ENCODE assay signal across 24 cellular contexts in the genomic region with DNA sequence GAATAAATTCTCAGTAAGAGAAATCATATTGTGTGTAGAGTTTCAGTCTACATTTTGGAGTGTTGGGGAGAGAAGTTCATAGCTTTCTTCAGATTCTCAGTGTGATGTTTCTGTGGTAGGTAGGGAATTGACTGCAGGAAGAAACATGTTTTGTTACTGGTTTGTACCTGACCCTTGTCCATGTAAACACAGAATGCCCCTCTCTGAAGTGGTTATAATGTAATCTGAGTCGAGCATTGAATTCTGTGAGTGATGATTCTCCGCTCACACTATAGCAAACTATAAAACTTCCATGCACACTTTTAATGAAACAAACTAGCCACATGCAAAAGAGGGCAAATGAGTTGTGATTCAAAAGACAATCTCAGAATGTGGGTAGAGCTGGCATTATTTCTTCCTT.
DNase-seq lines count a peak whose midpoint lies in the region; ATAC-seq, FAIRE-seq and TF ChIP-seq lines count a peak whose summit lies in the region.
"Had no signal": no experiment of that assay in that cellular context is flagged by ENCODE, and none has a peak within 500 bp of the region (broad histone marks: within the 10 kb centered on the region; RNA-seq: fewer than 3 reads in every experiment).

No MANE protein-coding gene starts in this region.

- intact Hi-C loops in HepG2 (cut with micrococcal nuclease; ENCODE audit: unreplicated experiment), result no loop called here
- intact Hi-C loops in tibial artery (cut with DNase I; ENCODE audit: low total_unique reads), result no loop called here

- WGBS in liver, result 63% methylated on average over 2 of the region's 2 CpGs
- 22% methylated on average over 2 of the region's 2 CpGs for WGBS in HepG2 (ENCODE audit: low lambda C conversion rate)

- no peak overlapping the region for H3K4me2 ChIP-seq in HepG2 (ENCODE audit: low read depth, low read length)
- H3K4me2 ChIP-seq: KMS-11 had no signal

- ATAC-seq in HepG2, result no peak
- no peak for ATAC-seq in GM21723 (IDR thresholded peaks at IDR 0.05; ENCODE audit: unreplicated experiment)
- ATAC-seq: CD8-positive, alpha-beta T cell; SK-N-SH treated with all-trans-retinoic acid at 6 μM for 48 hours had no signal

- H3K27ac ChIP-seq in liver (ENCODE audit: low read depth in 1 of 2, low read length in 2 of 2) (no peak overlapping the region), HepG2 (ENCODE audit: extremely low read length, insufficient read depth, low read length) (no peak overlapping the region), tibial artery (no peak overlapping the region)
- H3K27ac ChIP-seq: HL-60, KMS-11, Peyer's patch had no signal

- no peaks in the 10 kb centered on the region for H3K79me2 ChIP-seq in HepG2 (ENCODE audit: insufficient read depth, low read length)

- no TSS peak for BruUV-seq in HepG2 (replicated peaks; lab: Mats Ljungman, UMichigan)

- TF ChIP-seq CTCF in liver (IDR thresholded peaks at IDR 0.05; ENCODE audit: low read depth, low read length, missing input control) (no peak), HepG2 (CRISPR knock-in tag; IDR thresholded peaks at IDR 0.05) (no peak), tibial artery (IDR thresholded peaks at IDR 0.05) (no peak)

- no peaks in the 10 kb centered on the region for H3K4me1 ChIP-seq in liver (ENCODE audit: control insufficient read depth in 4 of 4, insufficient read depth in 4 of 4, low read length in 3 of 4)
- no peaks in the 10 kb centered on the region for H3K4me1 ChIP-seq in HepG2 (ENCODE audit: insufficient read depth, low read length)
- H3K4me1 ChIP-seq in tibial artery, result peaks cover 0 to 13% (median 0%) of the 10 kb centered on the region in 4 donors
- H3K4me1 ChIP-seq: Peyer's patch had no signal

- TF ChIP-seq EP300 in HepG2 (IDR thresholded peaks at IDR 0.05; ENCODE audit: low read depth in 2 of 2, low read length in 2 of 2) (no peak), HepG2 (CRISPR knock-in tag; IDR thresholded peaks at IDR 0.05; ENCODE audit: borderline replicate concordance) (no peak)

- H3K36me3 ChIP-seq in liver (ENCODE audit: control insufficient read depth in 4 of 4, insufficient read depth in 3 of 4, low read depth in 1 of 4, low read length in 3 of 4), result no peaks in the 10 kb centered on the region
- no peaks in the 10 kb centered on the region for H3K36me3 ChIP-seq in HepG2 (replicated peaks in 1 of 2; ENCODE audit: control insufficient read depth in 1 of 2, insufficient read depth in 2 of 2, low read length in 2 of 2)
- H3K36me3 ChIP-seq in tibial artery, result no peaks in the 10 kb centered on the region
- H3K36me3 ChIP-seq: Peyer's patch had no signal

- CTCF ChIA-PET in HepG2 (lab: Yijun Ruan, JAX; ENCODE audit: low intra/inter-chr PET ratio, low total read pairs), result no interaction called here

- in situ Hi-C loops in HepG2 (cut with HindIII; ENCODE audit: extremely low pct_ligation_motif_present, low pct_unique_long_range_greater_than_20kb), result no loop called here

- no peaks in the 10 kb centered on the region for H3K27me3 ChIP-seq in liver (ENCODE audit: control insufficient read depth in 4 of 4, insufficient read depth in 4 of 4, low read length in 3 of 4)
- no peaks in the 10 kb centered on the region for H3K27me3 ChIP-seq in HepG2 (ENCODE audit: control insufficient read depth in 1 of 2, insufficient read depth in 2 of 2, low read length in 2 of 2)
- no peaks in the 10 kb centered on the region for H3K27me3 ChIP-seq in tibial artery
- H3K27me3 ChIP-seq: Peyer's patch had no signal

- DNase-seq in HepG2 (ENCODE audit: low spot score), result no peak
- DNase-seq in left kidney (ENCODE audit: low read depth, low spot score), result peak; percentile 67
- DNase-seq in tibial artery, result no peak
- no peak for DNase-seq in mesenteric fat pad (ENCODE audit: low spot score)
- no peak for DNase-seq in NCI-H2227 treated with DMSO at 0.1 percent for 48 hours (lab: John Stamatoyannopoulos, UW)
- DNase-seq: AML-193; C1 segment of cervical spinal cord; CD8-positive, alpha-beta T cell; H9; IMR-90; NCI-H1105; NCI-H2081 treated with DMSO at 0.1 percent for 48 hours; NCI-H510A; NCI-H774; Peyer's patch had no signal

- H4K20me1 ChIP-seq in HepG2 (ENCODE audit: insufficient read depth, low read length), result no peaks in the 10 kb centered on the region

- POLR2A ChIA-PET in HepG2 (lab: Yijun Ruan, JAX), result no interaction called here

- H3K4me3 ChIP-seq in liver (ENCODE audit: low read depth in 1 of 3, low read length in 3 of 3) (no peak overlapping the region), HepG2 (replicated peaks in 1 of 3; ENCODE audit: insufficient read depth in 1 of 3, low read depth in 2 of 3, low read length in 3 of 3) (no peak overlapping the region), tibial artery (no peak overlapping the region)
- H3K4me3 ChIP-seq: Peyer's patch had no signal

- TF ChIP-seq POLR2A in HepG2 (IDR thresholded peaks at IDR 0.05; ENCODE audit: insufficient read depth in 1 of 2, low read depth in 2 of 2, low read length in 2 of 2), result no peak

- H3K9me3 ChIP-seq in liver (ENCODE audit: control insufficient read depth in 4 of 4, low read length in 3 of 4), result no peaks in the 10 kb centered on the region
- no peaks in the 10 kb centered on the region for H3K9me3 ChIP-seq in HepG2 (ENCODE audit: low read length)
- H3K9me3 ChIP-seq in tibial artery, result no peaks in the 10 kb centered on the region
- H3K9me3 ChIP-seq: Peyer's patch had no signal

- FAIRE-seq in HepG2 (lab: Jason Lieb, UNC) (no peak), TTC549 (lab: Jason Lieb, UNC) (peak; percentile 15)
- FAIRE-seq: GM12892, GM18507, GM19239 had no signal

- no peak overlapping the region for H3K9ac ChIP-seq in liver (ENCODE audit: low read depth in 1 of 2, low read length in 2 of 2)
- no peak overlapping the region for H3K9ac ChIP-seq in HepG2 (ENCODE audit: insufficient read depth, low read depth, low read length)
- H3K9ac ChIP-seq: KMS-11 had no signal

- no peak overlapping the region for H2AFZ ChIP-seq in HepG2 (ENCODE audit: low read length)

- TF ChIP-seq RAD21 in liver (IDR thresholded peaks at IDR 0.05), result no peak
- no peak for TF ChIP-seq RAD21 in HepG2 (CRISPR knock-in tag; IDR thresholded peaks at IDR 0.05)

TF ChIP-seq in liver, 16 proteins besides CTCF, POLR2A, EP300 and RAD21:
- TF ChIP-seq FOXA1 (IDR thresholded peaks at IDR 0.05) (no peak), FOXA2 (IDR thresholded peaks at IDR 0.05) (peak; percentile 9), HNF4G (IDR thresholded peaks at IDR 0.05) (no peak), GABPA (IDR thresholded peaks at IDR 0.05 in 1 of 2, conservative IDR thresholded peaks at IDR 0.05 in 1 of 2) (no peak), SP1 (IDR thresholded peaks at IDR 0.05) (no peak)
TF ChIP-seq in liver: peak in this region for 1.

TF ChIP-seq in HepG2, 621 proteins besides CTCF, POLR2A, EP300 and RAD21:
- TF ChIP-seq NR2C2 (CRISPR knock-in tag; IDR thresholded peaks at IDR 0.05; ENCODE audit: borderline replicate concordance) (no peak), ZBTB1 (CRISPR knock-in tag; IDR thresholded peaks at IDR 0.05; ENCODE audit: borderline replicate concordance) (no peak), SP5 (CRISPR knock-in tag; IDR thresholded peaks at IDR 0.05; ENCODE audit: borderline replicate concordance, low read depth) (no peak), ZKSCAN5 (CRISPR knock-in tag; IDR thresholded peaks at IDR 0.05) (no peak), NFIC (IDR thresholded peaks at IDR 0.05; ENCODE audit: low read length) (no peak), PPARG (CRISPR knock-in tag; conservative IDR thresholded peaks at IDR 0.05) (no peak), ISX (CRISPR knock-in tag; conservative IDR thresholded peaks at IDR 0.05) (no peak)
- TF ChIP-seq, protein P1, sequence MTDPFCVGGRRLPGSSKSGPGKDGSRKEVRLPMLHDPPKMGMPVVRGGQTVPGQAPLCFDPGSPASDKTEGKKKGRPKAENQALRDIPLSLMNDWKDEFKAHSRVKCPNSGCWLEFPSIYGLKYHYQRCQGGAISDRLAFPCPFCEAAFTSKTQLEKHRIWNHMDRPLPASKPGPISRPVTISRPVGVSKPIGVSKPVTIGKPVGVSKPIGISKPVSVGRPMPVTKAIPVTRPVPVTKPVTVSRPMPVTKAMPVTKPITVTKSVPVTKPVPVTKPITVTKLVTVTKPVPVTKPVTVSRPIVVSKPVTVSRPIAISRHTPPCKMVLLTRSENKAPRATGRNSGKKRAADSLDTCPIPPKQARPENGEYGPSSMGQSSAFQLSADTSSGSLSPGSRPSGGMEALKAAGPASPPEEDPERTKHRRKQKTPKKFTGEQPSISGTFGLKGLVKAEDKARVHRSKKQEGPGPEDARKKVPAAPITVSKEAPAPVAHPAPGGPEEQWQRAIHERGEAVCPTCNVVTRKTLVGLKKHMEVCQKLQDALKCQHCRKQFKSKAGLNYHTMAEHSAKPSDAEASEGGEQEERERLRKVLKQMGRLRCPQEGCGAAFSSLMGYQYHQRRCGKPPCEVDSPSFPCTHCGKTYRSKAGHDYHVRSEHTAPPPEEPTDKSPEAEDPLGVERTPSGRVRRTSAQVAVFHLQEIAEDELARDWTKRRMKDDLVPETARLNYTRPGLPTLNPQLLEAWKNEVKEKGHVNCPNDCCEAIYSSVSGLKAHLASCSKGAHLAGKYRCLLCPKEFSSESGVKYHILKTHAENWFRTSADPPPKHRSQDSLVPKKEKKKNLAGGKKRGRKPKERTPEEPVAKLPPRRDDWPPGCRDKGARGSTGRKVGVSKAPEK (CRISPR knock-in tag; IDR thresholded peaks at IDR 0.05; ENCODE audit: borderline replicate concordance), result no peak
